Comparison of ENCODE assay signal across 3 cellular contexts in the genomic region with DNA sequence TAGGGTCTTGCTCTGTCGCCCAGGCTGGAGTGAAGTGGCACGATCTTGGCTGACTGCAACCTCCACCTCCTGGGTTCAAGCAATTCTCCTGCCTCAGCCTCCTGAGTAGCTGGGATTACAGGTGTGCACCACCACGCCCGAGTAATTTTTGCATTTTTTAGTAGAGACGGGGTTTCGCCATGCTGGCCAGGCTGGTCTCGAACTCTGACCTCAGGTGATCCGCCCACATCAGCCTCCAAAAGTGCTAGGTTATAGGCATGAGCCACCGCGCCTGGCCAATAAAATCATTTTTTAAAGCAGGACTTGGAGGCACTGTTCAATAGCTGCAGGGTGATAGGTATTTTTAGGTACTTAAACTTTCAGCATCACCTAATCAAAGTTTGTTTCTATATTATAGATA. TPM values are rescaled to one million over a fixed set of nuclear protein-coding genes. Genes with fewer than 3 reads are reported as not detected.
"Had no signal": no experiment of that assay in that cellular context is flagged by ENCODE, and none has a peak within 500 bp of the region (broad histone marks: within the 10 kb centered on the region; RNA-seq: fewer than 3 reads in every experiment).

No MANE protein-coding gene starts in this region.

RNA-seq across cellular contexts. Expression of a gene that starts 24.6 kb away (rescaled TPM):
- total RNA-seq: chondrocyte, lung microvascular endothelial cell had no signal
- polyA plus RNA-seq: naive thymus-derived CD8-positive, alpha-beta T cell had no signal
